In genomic region chr1:6157528-6158174, GRCh38 we compare ENCODE assay signal across 9 cellular contexts. TPM values are rescaled to one million over a fixed set of nuclear protein-coding genes. Genes with fewer than 3 reads are reported as not detected.
DNase-seq lines count a peak whose midpoint lies in the region; TF ChIP-seq lines count a peak whose summit lies in the region.
"Had no signal": no experiment of that assay in that cellular context is flagged by ENCODE, and none has a peak within 500 bp of the region (broad histone marks: within the 10 kb centered on the region; RNA-seq: fewer than 3 reads in every experiment).

No MANE protein-coding gene starts in this region.

- WGBS in endodermal cell (ENCODE audit: insufficient coverage in 1 of 2, insufficient read length in 1 of 2), 2 experiments = 36 to 39% methylated on average over 9 to 15 of the region's 15 CpGs
- 72 to 74% methylated on average over 10 to 15 of the region's 15 CpGs for WGBS in testis, 2 donors

- H3K36me3 ChIP-seq in endodermal cell (ENCODE audit: control insufficient read depth, insufficient read depth, low read length) (no peaks in the 10 kb centered on the region), testis (ENCODE audit: low read depth, missing control alignments) (no peaks in the 10 kb centered on the region)

- peaks cover 9% of the 10 kb centered on the region for H3K4me1 Mint-ChIP-seq in endodermal cell
- H3K4me1 Mint-ChIP-seq: B cell had no signal

- no peaks in the 10 kb centered on the region for H3K9me3 ChIP-seq in endodermal cell (ENCODE audit: control insufficient read depth, low read length)
- no peaks in the 10 kb centered on the region for H3K9me3 ChIP-seq in testis

- no peaks in the 10 kb centered on the region for H3K27me3 ChIP-seq in endodermal cell (ENCODE audit: control insufficient read depth, insufficient read depth, low read length, poor library complexity, severe bottlenecking)
- no peaks in the 10 kb centered on the region for H3K27me3 ChIP-seq in testis

- intact Hi-C loops in testis (cut with DNase I; ENCODE audit: low total_unique reads) = no loop called here

- TF ChIP-seq CTCF in endodermal cell (conservative IDR thresholded peaks at IDR 0.05) (no peak), testis (IDR thresholded peaks at IDR 0.05) (no peak)

- no peak overlapping the region for H3K27ac ChIP-seq in endodermal cell (ENCODE audit: low read depth, low read length)
- no peak overlapping the region for H3K27ac ChIP-seq in testis

- peak overlapping the region; percentile 1 for H3K27ac Mint-ChIP-seq in endodermal cell
- H3K27ac Mint-ChIP-seq: B cell had no signal

- peak; percentile 78 for DNase-seq in activated CD4-positive, alpha-beta T cell treated with anti-CD3 and anti-CD28 coated beads for 48 hours
- no peak for DNase-seq in activated CD4-positive, alpha-beta T cell treated with anti-CD3 and anti-CD28 coated beads, Interleukin-2, amount 50 U/mL, for 4 hours
- DNase-seq in NCI-H526 (lab: John Stamatoyannopoulos, UW) = peak; percentile 92
- peak; percentile 83 for DNase-seq in endodermal cell
- peak; percentile 20 to 41 for DNase-seq in stimulated activated CD4-positive, alpha-beta T cell treated with anti-CD3 and anti-CD28 coated beads, Interleukin-2, amount 100 ng/mL, for 48 hours
- DNase-seq in OCI-M2 (lab: John Stamatoyannopoulos, UW; ENCODE audit: unreplicated experiment) = no peak
- DNase-seq in OCI-M1 (lab: John Stamatoyannopoulos, UW) = no peak
- no peak for DNase-seq in testis

- H3K9me3 Mint-ChIP-seq in endodermal cell = no peaks in the 10 kb centered on the region

- no peaks in the 10 kb centered on the region for H3K36me3 Mint-ChIP-seq in endodermal cell (ENCODE audit: low read depth)

- no peaks in the 10 kb centered on the region for H3K4me1 ChIP-seq in endodermal cell (ENCODE audit: control insufficient read depth, insufficient read depth, low read length)
- no peaks in the 10 kb centered on the region for H3K4me1 ChIP-seq in testis

- H3K4me3 Mint-ChIP-seq in endodermal cell = no peak overlapping the region
- H3K4me3 Mint-ChIP-seq: B cell had no signal

- no peak for TF ChIP-seq POLR2A in testis (IDR thresholded peaks at IDR 0.05)

- H3K27me3 Mint-ChIP-seq in endodermal cell (ENCODE audit: insufficient read depth) = no peaks in the 10 kb centered on the region

- H3K4me3 ChIP-seq in endodermal cell (ENCODE audit: low read length) (no peak overlapping the region), testis (no peak overlapping the region)

- no peak overlapping the region for H3K9ac ChIP-seq in endodermal cell (ENCODE audit: extremely low read depth, low read length, poor library complexity, severe bottlenecking)

RNA-seq across cellular contexts. Expression of gene CHD5, which starts 22.5 kb away (rescaled TPM):
- total RNA-seq in endodermal cell = under 1 TPM; 0.40 to 0.69 TPM
- 0.36 TPM for polyA plus RNA-seq in endodermal cell (2013, experiment 1 of 2)
- 0.46 TPM for polyA plus RNA-seq in endodermal cell (2013, experiment 2 of 2)
- total RNA-seq in testis = 10 to 100 TPM; 42.1 to 63.1 TPM
- polyA plus RNA-seq in testis (ENCODE audit: insufficient read depth, low read depth, low replicate concordance) = 67.5 TPM

RNA-seq across cellular contexts. Expression of gene RPL22, which starts 41.7 kb away (rescaled TPM):
- total RNA-seq in endodermal cell (100 to 1,000 TPM; 409 to 481 TPM), testis (10 to 100 TPM; 95.1 to 99.9 TPM)
- polyA plus RNA-seq in endodermal cell (2013, experiment 1 of 2) = 367 TPM
- polyA plus RNA-seq in endodermal cell (2013, experiment 2 of 2) = 324 TPM
- polyA plus RNA-seq in testis (ENCODE audit: insufficient read depth, low read depth, low replicate concordance) = 319 TPM

RNA-seq across cellular contexts. Expression of gene RNF207, which starts 48.3 kb away (rescaled TPM):
- total RNA-seq in endodermal cell (1 to 10 TPM; 4.8 to 7.7 TPM), testis (10 to 100 TPM; 13.2 to 20.1 TPM)
- 1.7 TPM for polyA plus RNA-seq in endodermal cell (2013, experiment 1 of 2)
- 1.2 TPM for polyA plus RNA-seq in endodermal cell (2013, experiment 2 of 2)
- 4.8 TPM for polyA plus RNA-seq in testis (ENCODE audit: insufficient read depth, low read depth, low replicate concordance)

Comparison
In these comparisons a context has a peak if more than half of its experiments do, and no peak if none do; other contexts are left out.
1. DNase-seq: peak in activated CD4-positive, alpha-beta T cell treated with anti-CD3 and anti-CD28 coated beads for 48 hours (single experiment), NCI-H526 (2 of 2), endodermal cell (single experiment) and stimulated activated CD4-positive, alpha-beta T cell treated with anti-CD3 and anti-CD28 coated beads, Interleukin-2, amount 100 ng/mL, for 48 hours (2 of 2); none in activated CD4-positive, alpha-beta T cell treated with anti-CD3 and anti-CD28 coated beads, Interleukin-2, amount 50 U/mL, for 4 hours (0 of 2), OCI-M2 (single experiment), OCI-M1 (single experiment) and testis (single experiment).
2. RNA of gene CHD5, which starts 22.5 kb away (total RNA-seq): 42.1 to 63.1 TPM in testis; 0.40 to 0.69 TPM in endodermal cell; every median in the first group is over 10 times any median in the second.
3. RNA of gene RPL22, which starts 41.7 kb away (total RNA-seq): 409 to 481 TPM in endodermal cell; 95.1 to 99.9 TPM in testis; every median in the first group is over 4 times any median in the second.